In the genomic region with DNA sequence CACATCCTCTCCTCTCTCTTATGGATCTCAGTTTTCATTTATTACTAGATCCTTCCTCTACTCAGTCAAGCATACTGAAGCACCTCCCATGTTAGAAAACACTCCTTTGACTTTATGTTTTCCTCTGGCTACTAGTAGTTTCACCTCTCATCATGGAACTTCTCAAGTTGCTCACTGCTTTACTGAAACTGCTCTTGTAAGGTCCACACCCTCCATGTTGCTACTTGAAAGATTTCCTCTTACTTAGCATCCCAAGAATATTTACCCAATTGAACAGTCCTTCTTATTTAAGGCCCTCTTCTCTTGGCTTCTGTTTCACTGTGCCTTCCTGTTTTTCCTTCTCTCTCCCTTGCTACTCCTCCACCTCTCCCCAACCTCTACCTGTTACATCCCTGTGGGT, we compare ENCODE assay signal across 24 cellular contexts.
"Had no signal": no experiment of that assay in that cellular context is flagged by ENCODE, and none has a peak within 500 bp of the region (broad histone marks: within the 10 kb centered on the region; RNA-seq: fewer than 3 reads in every experiment).

No MANE protein-coding gene starts in this region.

- H3K4me3 ChIP-seq: dorsolateral prefrontal cortex, neural progenitor cell, prostate gland, right atrium auricular region, smooth muscle cell, stomach, testis had no signal

- H3K4me1 ChIP-seq: prostate gland, testis had no signal

- H3K9me3 ChIP-seq: prostate gland, right atrium auricular region, stomach, testis had no signal

- DNase-seq: dorsolateral prefrontal cortex; effector CD4-positive, alpha-beta T cell; hypothalamus; islet precursor cell; kidney glomerular epithelial cell; left colon; mammary epithelial cell; mesendoderm; midbrain; naive thymus-derived CD4-positive, alpha-beta T cell; stimulated activated CD4-positive, alpha-beta T cell treated with anti-CD3 and anti-CD28 coated beads, Interleukin-12 subunit alpha, Interleukin-12 subunit beta, amount 100 ng/mL, for 4 hours; stimulated activated CD4-positive, alpha-beta T cell treated with anti-CD3 and anti-CD28 coated beads, Interleukin-1b, Interleukin-23, amount 100 ng/mL, for 48 hours; stimulated activated CD4-positive, alpha-beta T cell treated with anti-CD3 and anti-CD28 coated beads, Interleukin-4, amount 100 ng/mL, for 1 hour; stimulated activated naive CD4-positive, alpha-beta T cell treated with Interleukin-2 at 50 U/mL for 16 hours; stomach; substantia nigra; testis; trophoblast cell had no signal

- H3K36me3 ChIP-seq: neural progenitor cell, prostate gland, right atrium auricular region, stomach had no signal

- H3K27ac ChIP-seq: neural progenitor cell, prostate gland, right atrium auricular region, stomach, testis had no signal

- H3K27me3 ChIP-seq: dorsolateral prefrontal cortex, neural progenitor cell, right atrium auricular region, stomach, testis had no signal

- ATAC-seq: left colon; sciatic nerve; stimulated activated effector memory CD8-positive, alpha-beta T cell treated with anti-CD3 and anti-CD28 coated beads, Interleukin-12 subunit alpha, Interleukin-12 subunit beta, amount 100 ng/mL, for 72 hours had no signal
